20 cellular contexts compared by ENCODE assay signal in the genomic region with DNA sequence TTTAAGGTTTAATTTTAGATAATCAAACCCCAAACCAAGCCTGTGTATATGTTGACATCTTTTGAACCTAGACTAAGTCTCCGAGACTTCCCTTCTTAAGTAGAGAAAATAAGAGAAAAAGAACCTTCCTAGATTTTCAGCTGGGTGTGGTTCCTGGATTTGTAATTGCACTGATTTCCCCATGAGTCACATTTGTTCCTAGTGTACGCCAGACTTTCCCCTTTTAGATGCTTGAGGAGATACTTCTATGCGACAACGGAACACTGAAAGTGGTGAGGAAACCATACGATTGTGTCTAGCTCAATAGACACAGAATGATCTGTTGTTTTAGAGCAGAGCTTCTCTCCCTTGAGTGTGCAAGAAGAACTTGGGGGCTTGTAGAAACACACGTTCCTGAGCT.
DNase-seq lines count a peak whose midpoint lies in the region; ATAC-seq and TF ChIP-seq lines count a peak whose summit lies in the region.
"Had no signal": no experiment of that assay in that cellular context is flagged by ENCODE, and none has a peak within 500 bp of the region (broad histone marks: within the 10 kb centered on the region; RNA-seq: fewer than 3 reads in every experiment).

No MANE protein-coding gene starts in this region.

- no peak overlapping the region for H3K4me3 ChIP-seq in dorsolateral prefrontal cortex
- H3K4me3 ChIP-seq: A549, HAP-1, neural progenitor cell, tibial nerve had no signal

- no peak overlapping the region for H3K27ac Mint-ChIP-seq in CD14-positive monocyte
- H3K27ac Mint-ChIP-seq: memory B cell, neural progenitor cell had no signal

- H3K9me3 Mint-ChIP-seq in CD14-positive monocyte: no peaks in the 10 kb centered on the region
- H3K9me3 Mint-ChIP-seq: memory B cell had no signal

- H3K27ac ChIP-seq in dorsolateral prefrontal cortex: peak overlapping the region in 1 of 59 donors; percentile 4
- H3K27ac ChIP-seq: A549, neural progenitor cell had no signal

- H3K27me3 ChIP-seq in dorsolateral prefrontal cortex: peaks cover 0 to 75% (median 5%) of the 10 kb centered on the region in 45 donors
- H3K27me3 ChIP-seq: neural progenitor cell, tibial nerve had no signal

- TF ChIP-seq CTCF in CD14-positive monocyte (IDR thresholded peaks at IDR 0.05) (no peak), dorsolateral prefrontal cortex (IDR thresholded peaks at IDR 0.05 in 54 of 56, conservative IDR thresholded peaks at IDR 0.05 in 2 of 56; ENCODE audit: low read depth in 1 of 56, partially characterized antibody in 56 of 56) (no peak)

- no peak for DNase-seq in Right ventricle myocardium inferior (ENCODE audit: missing footprints)
- no peak for DNase-seq in cardiac septum (ENCODE audit: low spot score)
- DNase-seq in fibroblast of peridontal ligament (ENCODE audit: extremely low read depth): peak; percentile 37
- DNase-seq in medulla oblongata (ENCODE audit: extremely low spot score): peak; percentile 10
- no peak for DNase-seq in epidermal melanocyte (ENCODE audit: insufficient read length, low spot score)
- DNase-seq in CD14-positive monocyte (ENCODE audit: low spot score): no peak
- DNase-seq in dorsolateral prefrontal cortex: no peak
- DNase-seq in activated effector memory CD4-positive, alpha-beta T cell treated with anti-CD3 and anti-CD28 coated beads, Interleukin-2, amount 50 U/mL, for 16 hours: no peak
- DNase-seq: amniotic stem cell; Caco-2; cortex of kidney; MM.1S; NCI-H187 treated with DMSO at 0.1 percent for 48 hours; NCI-H748 treated with DMSO at 0.1 percent for 48 hours; stimulated activated CD4-positive, alpha-beta T cell treated with anti-CD3 and anti-CD28 coated beads, Interleukin-4, amount 100 ng/mL, for 4 hours had no signal

- H3K4me3 Mint-ChIP-seq in CD14-positive monocyte: no peak overlapping the region
- H3K4me3 Mint-ChIP-seq: memory B cell, neural progenitor cell had no signal

- peaks cover 0 to 3% (median 2%) of the 10 kb centered on the region in 3 donors for H3K27me3 Mint-ChIP-seq in CD14-positive monocyte (ENCODE audit: low read depth in 3 of 3)
- H3K27me3 Mint-ChIP-seq: memory B cell had no signal

- H3K4me1 Mint-ChIP-seq in CD14-positive monocyte: peaks cover 7% of the 10 kb centered on the region
- H3K4me1 Mint-ChIP-seq: neural progenitor cell had no signal

- no peaks in the 10 kb centered on the region for H3K36me3 Mint-ChIP-seq in CD14-positive monocyte
- H3K36me3 Mint-ChIP-seq: neural progenitor cell had no signal

- ATAC-seq in Right ventricle myocardium inferior: peak; percentile 56
- ATAC-seq: A549 had no signal

- intact Hi-C loops in Right ventricle myocardium inferior (cut with DNase I) (loop anchor here (5.0 kb wide), 1 partner anchor 42 kb away; no protein-coding TSS in a partner anchor), cardiac septum (cut with DNase I) (loop anchor here (5.0 to 10.0 kb wide), 2 partner anchors 152 to 235 kb away; no protein-coding TSS in a partner anchor), CD14-positive monocyte (cut with micrococcal nuclease) (no loop called here), dorsolateral prefrontal cortex (cut with DNase I) (no loop called here)

Comparison
In these comparisons a context has a peak if more than half of its experiments do, and no peak if none do; other contexts are left out.
1. DNase-seq: peak in fibroblast of peridontal ligament (single experiment) and medulla oblongata (single experiment); none in Right ventricle myocardium inferior (single experiment), cardiac septum (single experiment), epidermal melanocyte (single experiment), CD14-positive monocyte (single experiment), dorsolateral prefrontal cortex (0 of 10) and activated effector memory CD4-positive, alpha-beta T cell treated with anti-CD3 and anti-CD28 coated beads, Interleukin-2, amount 50 U/mL, for 16 hours (single experiment).
2. intact Hi-C loops: an anchor here in Right ventricle myocardium inferior (5.0 kb wide) and cardiac septum (5.0 to 10.0 kb wide); none called in CD14-positive monocyte and dorsolateral prefrontal cortex.